17 cellular contexts compared by ENCODE assay signal in genomic region chr9:122315534-122315933, GRCh38. TPM values are rescaled to one million over a fixed set of nuclear protein-coding genes. Genes with fewer than 3 reads are reported as not detected.
DNase-seq lines count a peak whose midpoint lies in the region; TF ChIP-seq lines count a peak whose summit lies in the region.
"Had no signal": no experiment of that assay in that cellular context is flagged by ENCODE, and none has a peak within 500 bp of the region (broad histone marks: within the 10 kb centered on the region; RNA-seq: fewer than 3 reads in every experiment).

No MANE protein-coding gene starts in this region.

- intact Hi-C loops in left ventricle myocardium inferior (cut with micrococcal nuclease) (no loop called here), cardiac septum (cut with DNase I) (no loop called here), ovary (cut with DNase I) (no loop called here)

- DNase-seq in left ventricle myocardium inferior (no peak), cardiac septum (ENCODE audit: low spot score) (no peak), MV-4-11 (lab: John Stamatoyannopoulos, UW) (peak; percentile 30), DMS 273 treated with DMSO at 0.1 percent for 48 hours (lab: John Stamatoyannopoulos, UW) (no peak), ovary (no peak)
- DNase-seq: ACHN; AML-193; CD4-positive, alpha-beta T cell; NCI-H1105; NCI-H2081 treated with DMSO at 0.1 percent for 48 hours; NCI-H748 treated with DMSO at 0.1 percent for 48 hours; NK-92 treated with Interleukin-12 subunit alpha and Interleukin-12 subunit beta, amount 100 ng/mL, for 24 hours; Peyer's patch; SHP77 had no signal

- H3K9me3 ChIP-seq in left ventricle myocardium inferior (replicated peaks) (no peaks in the 10 kb centered on the region), ectodermal cell (ENCODE audit: control insufficient read depth, low read length) (no peaks in the 10 kb centered on the region), ovary (no peaks in the 10 kb centered on the region)
- H3K9me3 ChIP-seq: Peyer's patch had no signal

- H3K36me3 ChIP-seq in left ventricle myocardium inferior (peaks cover 62% of the 10 kb centered on the region), ectodermal cell (ENCODE audit: control insufficient read depth, insufficient read depth, low read length) (peaks cover 15% of the 10 kb centered on the region), rectal smooth muscle tissue (ENCODE audit: control insufficient read depth, insufficient read depth, low read length) (peaks cover 17% of the 10 kb centered on the region), ovary (no peaks in the 10 kb centered on the region)

- H3K9ac ChIP-seq in rectal smooth muscle tissue (ENCODE audit: low read length): no peak overlapping the region

- no peak overlapping the region for H3K4me3 ChIP-seq in left ventricle myocardium inferior
- H3K4me3 ChIP-seq in ectodermal cell (ENCODE audit: insufficient read depth, low read depth, low read length): no peak overlapping the region
- no peak overlapping the region for H3K4me3 ChIP-seq in rectal smooth muscle tissue (ENCODE audit: low read length)
- no peak overlapping the region for H3K4me3 ChIP-seq in ovary
- H3K4me3 ChIP-seq: Peyer's patch, SK-N-MC had no signal

- H3K27ac ChIP-seq in left ventricle myocardium inferior (replicated peaks) (peak overlapping the region; percentile 25), ectodermal cell (ENCODE audit: insufficient read depth, low read depth, low read length, poor library complexity, severe bottlenecking) (peak overlapping the region; percentile 36), rectal smooth muscle tissue (ENCODE audit: low read depth, low read length) (peak overlapping the region; percentile 43), ovary (no peak overlapping the region)
- H3K27ac ChIP-seq: Peyer's patch, SK-N-MC had no signal

- no peak for TF ChIP-seq CTCF in left ventricle myocardium inferior (IDR thresholded peaks at IDR 0.05; ENCODE audit: borderline replicate concordance)
- TF ChIP-seq CTCF in ovary (IDR thresholded peaks at IDR 0.05): no peak

- peaks cover 22% of the 10 kb centered on the region for H3K4me1 ChIP-seq in left ventricle myocardium inferior
- H3K4me1 ChIP-seq in ectodermal cell (ENCODE audit: control insufficient read depth, insufficient read depth, low read length): peaks cover 2% of the 10 kb centered on the region
- H3K4me1 ChIP-seq in rectal smooth muscle tissue (ENCODE audit: control insufficient read depth, insufficient read depth, low read length): peaks cover 13% of the 10 kb centered on the region
- H3K4me1 ChIP-seq in ovary (ENCODE audit: insufficient read depth): no peaks in the 10 kb centered on the region
- H3K4me1 ChIP-seq: Peyer's patch had no signal

- TF ChIP-seq POLR2A in ovary (IDR thresholded peaks at IDR 0.05): no peak

- H3K27me3 ChIP-seq in left ventricle myocardium inferior (ENCODE audit: low read depth) (no peaks in the 10 kb centered on the region), ectodermal cell (ENCODE audit: control insufficient read depth, insufficient read depth, low read length, poor library complexity, severe bottlenecking) (no peaks in the 10 kb centered on the region), rectal smooth muscle tissue (ENCODE audit: control insufficient read depth, insufficient read depth, low read length) (no peaks in the 10 kb centered on the region), ovary (no peaks in the 10 kb centered on the region)
- H3K27me3 ChIP-seq: Peyer's patch had no signal

- WGBS in ectodermal cell, 2 experiments: 77 to 84% methylated on average over 2 of the region's 2 CpGs
- WGBS in ovary, 3 donors: 71 to 80% (median 74%) methylated on average over 2 of the region's 2 CpGs

- TF ChIP-seq EP300 in ovary (IDR thresholded peaks at IDR 0.05): no peak

RNA-seq across cellular contexts. Expression of gene MRRF, which starts 50.9 kb away (rescaled TPM):
- total RNA-seq in left ventricle myocardium inferior: 35.8 TPM
- total RNA-seq in cardiac septum: 35.9 TPM
- polyA plus RNA-seq in ectodermal cell (2013, experiment 1 of 4): 38.5 TPM
- polyA plus RNA-seq in ectodermal cell (2013, experiment 2 of 4): 33.2 TPM
- polyA plus RNA-seq in ectodermal cell (2013, experiment 3 of 4): 28.9 TPM
- 29.1 TPM for polyA plus RNA-seq in ectodermal cell (2013, experiment 4 of 4)
- total RNA-seq in ovary: 10 to 100 TPM; 17.9 to 28.5 (median 22.2) TPM
- polyA plus RNA-seq in ovary: 10 to 100 TPM; 15.6 to 29.8 TPM

RNA-seq across cellular contexts. Expression of gene RBM18, which starts 50.9 kb away (rescaled TPM):
- total RNA-seq in left ventricle myocardium inferior (40.7 TPM), cardiac septum (32.3 TPM), ovary (10 to 100 TPM in 6 of 7 donors, 1 to 10 TPM in 1; 8.3 to 23.7 (median 17.0) TPM)
- polyA plus RNA-seq in ectodermal cell (2013, experiment 1 of 4): 18.8 TPM
- 16.7 TPM for polyA plus RNA-seq in ectodermal cell (2013, experiment 2 of 4)
- 15.4 TPM for polyA plus RNA-seq in ectodermal cell (2013, experiment 3 of 4)
- 18.2 TPM for polyA plus RNA-seq in ectodermal cell (2013, experiment 4 of 4)
- 10 to 100 TPM in 1 of 2 donors, 1 to 10 TPM in 1; 9.5 to 25.0 TPM for polyA plus RNA-seq in ovary

RNA-seq across cellular contexts. Expression of gene PTGS1, which starts 55.3 kb away (rescaled TPM):
- total RNA-seq in left ventricle myocardium inferior: 6.7 TPM
- total RNA-seq in cardiac septum: 2.9 TPM
- 7.7 TPM for polyA plus RNA-seq in ectodermal cell (2013, experiment 1 of 4)
- 9.1 TPM for polyA plus RNA-seq in ectodermal cell (2013, experiment 2 of 4)
- 9.4 TPM for polyA plus RNA-seq in ectodermal cell (2013, experiment 3 of 4)
- 9.1 TPM for polyA plus RNA-seq in ectodermal cell (2013, experiment 4 of 4)
- total RNA-seq in ovary: 10 to 100 TPM in 1 of 7 donors, 1 to 10 TPM in 6; 1.4 to 37.1 (median 7.0) TPM
- 1 to 10 TPM in 1 of 2 donors, under 1 TPM in 1; 0.90 to 8.2 TPM for polyA plus RNA-seq in ovary

Comparison
In these comparisons a context has a peak if more than half of its experiments do, and no peak if none do; other contexts are left out.
1. H3K27ac ChIP-seq: peak in left ventricle myocardium inferior (single experiment), ectodermal cell (single experiment) and rectal smooth muscle tissue (single experiment); none in ovary (0 of 2).